1 cellular context compared by ENCODE assay signal in the genomic region with DNA sequence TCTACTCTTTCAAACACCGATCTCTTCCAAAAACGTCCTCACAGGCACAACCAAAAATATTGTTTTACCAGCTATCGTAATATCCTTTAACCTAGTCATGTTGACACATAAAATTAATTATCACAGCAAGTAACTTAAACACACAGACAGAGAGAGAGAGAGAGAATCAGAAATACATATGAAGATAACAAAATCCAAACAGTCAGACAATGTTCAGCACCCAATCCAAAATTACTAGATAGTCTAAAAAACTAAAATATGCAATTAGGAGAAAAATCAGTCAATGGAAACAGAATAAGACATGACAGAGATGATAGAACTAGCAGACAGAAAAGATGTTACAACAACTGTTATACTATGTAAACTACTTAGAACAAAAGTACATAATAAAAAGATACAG.
TF ChIP-seq lines count a peak whose summit lies in the region.

No MANE protein-coding gene starts in this region.

TF ChIP-seq in HEK293, 187 proteins besides CTCF, POLR2A, EP300 and RAD21:
- TF ChIP-seq HIC1 (tag by site-specific recombination; IDR thresholded peaks at IDR 0.05) = no peak
- peak; percentile 66 for TF ChIP-seq SETDB1 (IDR thresholded peaks at IDR 0.05; ENCODE audit: insufficient read length, low read length)
- TF ChIP-seq, protein P1, sequence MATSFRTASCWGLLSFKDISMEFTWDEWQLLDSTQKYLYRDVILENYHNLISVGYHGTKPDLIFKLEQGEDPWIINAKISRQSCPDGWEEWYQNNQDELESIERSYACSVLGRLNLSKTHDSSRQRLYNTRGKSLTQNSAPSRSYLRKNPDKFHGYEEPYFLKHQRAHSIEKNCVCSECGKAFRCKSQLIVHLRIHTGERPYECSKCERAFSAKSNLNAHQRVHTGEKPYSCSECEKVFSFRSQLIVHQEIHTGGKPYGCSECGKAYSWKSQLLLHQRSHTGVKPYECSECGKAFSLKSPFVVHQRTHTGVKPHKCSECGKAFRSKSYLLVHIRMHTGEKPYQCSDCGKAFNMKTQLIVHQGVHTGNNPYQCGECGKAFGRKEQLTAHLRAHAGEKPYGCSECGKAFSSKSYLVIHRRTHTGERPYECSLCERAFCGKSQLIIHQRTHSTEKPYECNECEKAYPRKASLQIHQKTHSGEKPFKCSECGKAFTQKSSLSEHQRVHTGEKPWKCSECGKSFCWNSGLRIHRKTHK (tag by site-specific recombination; IDR thresholded peaks at IDR 0.05) = peak; percentile 94
TF ChIP-seq in HEK293: peak in this region for 2.
